Comparison of ENCODE assay signal across 30 cellular contexts in the genomic region with DNA sequence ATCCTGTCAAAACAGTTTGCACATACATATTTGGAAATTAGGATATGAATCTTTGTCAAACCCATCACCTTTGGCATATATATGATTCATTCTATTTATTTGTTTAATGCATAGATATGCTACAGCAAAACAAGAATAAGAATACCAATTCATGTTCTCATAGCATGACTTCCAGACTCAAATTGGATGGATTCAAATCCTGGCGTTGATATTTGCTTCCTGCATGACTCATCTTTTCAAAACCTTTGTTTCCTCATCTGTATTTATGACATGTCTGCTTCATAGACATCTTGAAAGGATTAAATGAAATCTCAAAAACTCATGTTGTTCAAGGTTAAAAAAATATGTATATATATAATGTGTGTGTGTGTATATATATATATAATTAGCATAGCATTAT.
A peak's percentile ranks its signal among the peaks of the same experiment; 100 is the strongest.
DNase-seq lines count a peak whose midpoint lies in the region; ATAC-seq and TF ChIP-seq lines count a peak whose summit lies in the region.
"Had no signal": no experiment of that assay in that cellular context is flagged by ENCODE, and none has a peak within 500 bp of the region (broad histone marks: within the 10 kb centered on the region; RNA-seq: fewer than 3 reads in every experiment).

No MANE protein-coding gene starts in this region.

- CTCF ChIA-PET in Calu3 (lab: Charles Lee): no interaction called here

- in situ Hi-C loops in GM13977 (cut with MboI; ENCODE audit: low pct_unique_long_range_greater_than_20kb, low sequenced_read_pairs, unreplicated experiment): no loop called here

- no peaks in the 10 kb centered on the region for H3K27me3 ChIP-seq in foreskin keratinocyte
- H3K27me3 ChIP-seq: esophagus muscularis mucosa, MG63, ovary, tibial nerve had no signal

- no TSS peak for BruUV-seq in Calu3 (replicated peaks; lab: Mats Ljungman, UMichigan)

- H3K36me3 Mint-ChIP-seq in activated T-helper 2 cell treated with anti-CD3 and anti-CD28 coated beads, Interferon-gamma antibody, Interleukin-2, Interleukin-4, amounts not matched to agents 10 μg/mL and 5 μg/mL and 100 μg/mL, durations not matched to agents 14 hours and 24 hours and 36 hours (ENCODE audit: low read depth): no peaks in the 10 kb centered on the region
- H3K36me3 Mint-ChIP-seq in Calu3 (ENCODE audit: insufficient read depth, unreplicated experiment): no peaks in the 10 kb centered on the region
- H3K36me3 Mint-ChIP-seq: activated naive CD4-positive, alpha-beta T cell treated with anti-CD3 and anti-CD28 coated beads, Interleukin-2, amount 10 ng/mL, durations not matched to agents 7 days and 5 days had no signal

- no peak overlapping the region for H3K27ac Mint-ChIP-seq in activated T-helper 2 cell treated with anti-CD3 and anti-CD28 coated beads, Interferon-gamma antibody, Interleukin-2, Interleukin-4, amounts not matched to agents 10 μg/mL and 5 μg/mL and 100 μg/mL, durations not matched to agents 14 hours and 24 hours and 36 hours
- no peak overlapping the region for H3K27ac Mint-ChIP-seq in Calu3 (ENCODE audit: unreplicated experiment)
- H3K27ac Mint-ChIP-seq: activated naive CD4-positive, alpha-beta T cell treated with anti-CD3 and anti-CD28 coated beads, Interleukin-2, amount 10 ng/mL, durations not matched to agents 7 days and 5 days; CD4-positive, CD25-positive, alpha-beta regulatory T cell; nephron; stimulated activated naive CD8-positive, alpha-beta T cell treated with anti-CD3 and anti-CD28 coated beads, Interleukin-15, amount 100 ng/mL, for 72 hours had no signal

- no peak overlapping the region for H3K27ac ChIP-seq in foreskin keratinocyte
- H3K27ac ChIP-seq: esophagus muscularis mucosa, HL-60, left ventricle myocardium inferior, ovary, tibial nerve had no signal

- DNase-seq in ELR (ENCODE audit: low read depth): peak; percentile 47
- peak; percentile 24 for DNase-seq in NCI-H226
- peak; percentile 46 for DNase-seq in dermis blood vessel endothelial cell
- DNase-seq in foreskin keratinocyte: peak; percentile 29 to 64
- no peak for DNase-seq in activated T-helper 2 cell treated with anti-CD3 and anti-CD28 coated beads, Interferon-gamma antibody, Interleukin-2, Interleukin-4, amounts not matched to agents 10 μg/mL and 5 μg/mL and 100 μg/mL, durations not matched to agents 14 hours and 24 hours and 36 hours (ENCODE audit: low spot score)
- DNase-seq in Calu3: no peak
- no peak for DNase-seq in RKO (ENCODE audit: low spot score)
- no peak for DNase-seq in GM13977 (ENCODE audit: low spot score)
- DNase-seq: activated naive CD4-positive, alpha-beta T cell treated with anti-CD3 and anti-CD28 coated beads, Interleukin-2, amount 10 ng/mL, durations not matched to agents 7 days and 5 days; activated T-cell treated with anti-CD3 and anti-CD28 coated beads, Interleukin-2, amount 50 U/mL, for 48 hours; anterior cingulate cortex; CD4-positive, CD25-positive, alpha-beta regulatory T cell; cerebellar nuclear complex; DMS153; effector CD4-positive, alpha-beta T cell; GOT3; left ventricle myocardium inferior; MG63; NCI-H146; NCI-H2171 treated with DMSO at 0.1 percent for 48 hours; ovary; right cardiac atrium; stimulated activated naive CD8-positive, alpha-beta T cell treated with anti-CD3 and anti-CD28 coated beads, Interleukin-15, amount 100 ng/mL, for 72 hours had no signal

- no peaks in the 10 kb centered on the region for H3K27me3 Mint-ChIP-seq in activated T-helper 2 cell treated with anti-CD3 and anti-CD28 coated beads, Interferon-gamma antibody, Interleukin-2, Interleukin-4, amounts not matched to agents 10 μg/mL and 5 μg/mL and 100 μg/mL, durations not matched to agents 14 hours and 24 hours and 36 hours (ENCODE audit: low read depth)
- no peaks in the 10 kb centered on the region for H3K27me3 Mint-ChIP-seq in Calu3 (ENCODE audit: unreplicated experiment)
- H3K27me3 Mint-ChIP-seq: activated naive CD4-positive, alpha-beta T cell treated with anti-CD3 and anti-CD28 coated beads, Interleukin-2, amount 10 ng/mL, durations not matched to agents 7 days and 5 days; CD4-positive, CD25-positive, alpha-beta regulatory T cell; IgD-negative memory B cell; stimulated activated naive CD8-positive, alpha-beta T cell treated with anti-CD3 and anti-CD28 coated beads, Interleukin-15, amount 100 ng/mL, for 72 hours had no signal

- no peaks in the 10 kb centered on the region for H3K9me3 Mint-ChIP-seq in activated T-helper 2 cell treated with anti-CD3 and anti-CD28 coated beads, Interferon-gamma antibody, Interleukin-2, Interleukin-4, amounts not matched to agents 10 μg/mL and 5 μg/mL and 100 μg/mL, durations not matched to agents 14 hours and 24 hours and 36 hours
- H3K9me3 Mint-ChIP-seq in Calu3 (ENCODE audit: low read depth, unreplicated experiment): no peaks in the 10 kb centered on the region
- H3K9me3 Mint-ChIP-seq: activated naive CD4-positive, alpha-beta T cell treated with anti-CD3 and anti-CD28 coated beads, Interleukin-2, amount 10 ng/mL, durations not matched to agents 7 days and 5 days; nephron; stimulated activated naive CD8-positive, alpha-beta T cell treated with anti-CD3 and anti-CD28 coated beads, Interleukin-15, amount 100 ng/mL, for 72 hours had no signal

- H3K4me1 Mint-ChIP-seq in activated T-helper 2 cell treated with anti-CD3 and anti-CD28 coated beads, Interferon-gamma antibody, Interleukin-2, Interleukin-4, amounts not matched to agents 10 μg/mL and 5 μg/mL and 100 μg/mL, durations not matched to agents 14 hours and 24 hours and 36 hours (ENCODE audit: low read depth): no peaks in the 10 kb centered on the region
- no peaks in the 10 kb centered on the region for H3K4me1 Mint-ChIP-seq in Calu3 (ENCODE audit: low read depth, unreplicated experiment)
- H3K4me1 Mint-ChIP-seq: activated naive CD4-positive, alpha-beta T cell treated with anti-CD3 and anti-CD28 coated beads, Interleukin-2, amount 10 ng/mL, durations not matched to agents 7 days and 5 days; nephron had no signal

- peak; percentile 56 for ATAC-seq in foreskin keratinocyte
- ATAC-seq: GM12878; right cardiac atrium; Right ventricle myocardium inferior; stimulated activated naive CD8-positive, alpha-beta T cell treated with anti-CD3 and anti-CD28 coated beads, Interleukin-15, amount 100 ng/mL, for 72 hours had no signal

- TF ChIP-seq CTCF in foreskin keratinocyte (conservative IDR thresholded peaks at IDR 0.05) (no peak), Calu3 (IDR thresholded peaks at IDR 0.05; ENCODE audit: unreplicated experiment) (no peak), GM13977 (IDR thresholded peaks at IDR 0.05; ENCODE audit: extremely low read depth, insufficient read depth, missing control alignments) (no peak)

- peaks cover 4% of the 10 kb centered on the region for H3K4me1 ChIP-seq in foreskin keratinocyte
- H3K4me1 ChIP-seq: tibial nerve had no signal

- intact Hi-C loops in activated T-helper 2 cell treated with anti-CD3 and anti-CD28 coated beads, Interferon-gamma antibody, Interleukin-2, Interleukin-4, amounts not matched to agents 10 μg/mL and 5 μg/mL and 100 μg/mL, durations not matched to agents 14 hours and 24 hours and 36 hours (cut with micrococcal nuclease): no loop called here
- intact Hi-C loops in Calu3 (cut with micrococcal nuclease; ENCODE audit: unreplicated experiment): no loop called here

- H3K4me3 Mint-ChIP-seq in activated T-helper 2 cell treated with anti-CD3 and anti-CD28 coated beads, Interferon-gamma antibody, Interleukin-2, Interleukin-4, amounts not matched to agents 10 μg/mL and 5 μg/mL and 100 μg/mL, durations not matched to agents 14 hours and 24 hours and 36 hours (ENCODE audit: low read depth): no peak overlapping the region
- H3K4me3 Mint-ChIP-seq in Calu3 (ENCODE audit: low read depth, unreplicated experiment): no peak overlapping the region
- H3K4me3 Mint-ChIP-seq: activated naive CD4-positive, alpha-beta T cell treated with anti-CD3 and anti-CD28 coated beads, Interleukin-2, amount 10 ng/mL, durations not matched to agents 7 days and 5 days; CD4-positive, CD25-positive, alpha-beta regulatory T cell; IgD-negative memory B cell; nephron; stimulated activated naive CD8-positive, alpha-beta T cell treated with anti-CD3 and anti-CD28 coated beads, Interleukin-15, amount 100 ng/mL, for 72 hours had no signal

Comparison
In these comparisons a context has a peak if more than half of its experiments do, and no peak if none do; other contexts are left out.
1. DNase-seq: peak in ELR (single experiment), NCI-H226 (single experiment), dermis blood vessel endothelial cell (single experiment) and foreskin keratinocyte (2 of 2); none in activated T-helper 2 cell treated with anti-CD3 and anti-CD28 coated beads, Interferon-gamma antibody, Interleukin-2, Interleukin-4, amounts not matched to agents 10 μg/mL and 5 μg/mL and 100 μg/mL, durations not matched to agents 14 hours and 24 hours and 36 hours (single experiment), Calu3 (single experiment), RKO (single experiment) and GM13977 (single experiment).